Comparison of ENCODE assay signal across 9 cellular contexts in genomic region chr3:63970596-63971468, GRCh38. TPM values are rescaled to one million over a fixed set of nuclear protein-coding genes. Genes with fewer than 3 reads are reported as not detected.
DNase-seq lines count a peak whose midpoint lies in the region; ATAC-seq and TF ChIP-seq lines count a peak whose summit lies in the region.
"Had no signal": no experiment of that assay in that cellular context is flagged by ENCODE, and none has a peak within 500 bp of the region (broad histone marks: within the 10 kb centered on the region; RNA-seq: fewer than 3 reads in every experiment).

No MANE protein-coding gene starts in this region.

- TF ChIP-seq CTCF in type B pancreatic cell (conservative IDR thresholded peaks at IDR 0.05), result no peak

- H3K27me3 Mint-ChIP-seq in activated naive CD4-positive, alpha-beta T cell treated with anti-CD3 and anti-CD28 coated beads, Interleukin-2, amount 10 ng/mL, durations not matched to agents 7 days and 5 days, result no peaks in the 10 kb centered on the region
- no peaks in the 10 kb centered on the region for H3K27me3 Mint-ChIP-seq in type B pancreatic cell

- no peaks in the 10 kb centered on the region for H3K9me3 Mint-ChIP-seq in activated naive CD4-positive, alpha-beta T cell treated with anti-CD3 and anti-CD28 coated beads, Interleukin-2, amount 10 ng/mL, durations not matched to agents 7 days and 5 days
- H3K9me3 Mint-ChIP-seq in type B pancreatic cell, result no peaks in the 10 kb centered on the region

- H3K4me1 ChIP-seq in effector memory CD4-positive, alpha-beta T cell (ENCODE audit: control insufficient read depth, insufficient read depth, low read length, poor library complexity, severe bottlenecking), result peaks cover 59% of the 10 kb centered on the region
- H3K4me1 ChIP-seq in muscle layer of duodenum (ENCODE audit: control insufficient read depth in 1 of 2, insufficient read depth in 2 of 2, low read length in 2 of 2), result peaks cover 29 to 64% of the 10 kb centered on the region in 2 donors

- no peaks in the 10 kb centered on the region for H3K27me3 ChIP-seq in effector memory CD4-positive, alpha-beta T cell (replicated peaks; ENCODE audit: control insufficient read depth, insufficient read depth, low read length, poor library complexity, severe bottlenecking)
- no peaks in the 10 kb centered on the region for H3K27me3 ChIP-seq in muscle layer of duodenum (ENCODE audit: low read depth, low read length)

- H3K27ac ChIP-seq in effector memory CD4-positive, alpha-beta T cell (ENCODE audit: insufficient read depth, low read length, poor library complexity, severe bottlenecking), result peak overlapping the region; percentile 76
- peak overlapping the region; percentile 11 for H3K27ac ChIP-seq in muscle layer of duodenum (ENCODE audit: low read length)

- peak overlapping the region; percentile 71 for H3K4me3 ChIP-seq in effector memory CD4-positive, alpha-beta T cell (ENCODE audit: insufficient read depth, low read depth, low read length, poor library complexity, severe bottlenecking)
- peak overlapping the region in 1 of 2 donors; percentile 1 for H3K4me3 ChIP-seq in muscle layer of duodenum (ENCODE audit: low read depth in 1 of 2, low read length in 2 of 2)

- ATAC-seq in HG03439 (IDR thresholded peaks at IDR 0.05; ENCODE audit: unreplicated experiment), result no peak

- peak overlapping the region; percentile 87 for H3K4me3 Mint-ChIP-seq in activated naive CD4-positive, alpha-beta T cell treated with anti-CD3 and anti-CD28 coated beads, Interleukin-2, amount 10 ng/mL, durations not matched to agents 7 days and 5 days
- peak overlapping the region; percentile 75 for H3K4me3 Mint-ChIP-seq in type B pancreatic cell

- no peaks in the 10 kb centered on the region for H3K9me3 ChIP-seq in effector memory CD4-positive, alpha-beta T cell (ENCODE audit: control insufficient read depth, low read length)
- H3K9me3 ChIP-seq in muscle layer of duodenum (ENCODE audit: control insufficient read depth in 1 of 2, low read length in 2 of 2), result no peaks in the 10 kb centered on the region

- DNase-seq in activated naive CD4-positive, alpha-beta T cell treated with anti-CD3 and anti-CD28 coated beads, Interleukin-2, amount 10 ng/mL, durations not matched to agents 7 days and 5 days, result no peak
- DNase-seq in activated naive CD4-positive, alpha-beta T cell (lab: John Stamatoyannopoulos, UW), result no peak
- no peak for DNase-seq in effector memory CD4-positive, alpha-beta T cell
- DNase-seq in type B pancreatic cell (ENCODE audit: extremely low spot score, unreplicated experiment), result no peak
- no peak for DNase-seq in DMS 273 (lab: John Stamatoyannopoulos, UW; ENCODE audit: unreplicated experiment)
- no peak for DNase-seq in stimulated activated CD4-positive, alpha-beta T cell treated with anti-CD3 and anti-CD28 coated beads, Interleukin-1b, Interleukin-23, amount 100 ng/mL, for 48 hours
- DNase-seq: activated effector memory CD4-positive, alpha-beta T cell treated with anti-CD3 and anti-CD28 coated beads, Interleukin-2, amount 50 U/mL, for 16 hours had no signal

- CTCF ChIA-PET in activated naive CD4-positive, alpha-beta T cell treated with anti-CD3 and anti-CD28 coated beads, Interleukin-2, amount 10 ng/mL, durations not matched to agents 7 days and 5 days (lab: Charles Lee), result interaction anchor here (1.1 to 12.1 kb wide), 4 partner anchors 8 to 53 kb away, joined by 3 to 139 read pairs (median 4); no protein-coding TSS in a partner anchor

- H3K4me1 Mint-ChIP-seq in activated naive CD4-positive, alpha-beta T cell treated with anti-CD3 and anti-CD28 coated beads, Interleukin-2, amount 10 ng/mL, durations not matched to agents 7 days and 5 days, result peaks cover 76% of the 10 kb centered on the region
- peaks cover 56% of the 10 kb centered on the region for H3K4me1 Mint-ChIP-seq in type B pancreatic cell (ENCODE audit: unreplicated experiment)

- H3K36me3 ChIP-seq in effector memory CD4-positive, alpha-beta T cell (ENCODE audit: control insufficient read depth, insufficient read depth, low read length), result no peaks in the 10 kb centered on the region
- no peaks in the 10 kb centered on the region for H3K36me3 ChIP-seq in muscle layer of duodenum (ENCODE audit: control insufficient read depth in 1 of 2, insufficient read depth in 2 of 2, low read length in 2 of 2)

- peaks cover 50% of the 10 kb centered on the region for H3K36me3 Mint-ChIP-seq in activated naive CD4-positive, alpha-beta T cell treated with anti-CD3 and anti-CD28 coated beads, Interleukin-2, amount 10 ng/mL, durations not matched to agents 7 days and 5 days
- H3K36me3 Mint-ChIP-seq in type B pancreatic cell, result peaks cover 9% of the 10 kb centered on the region

- peak overlapping the region; percentile 99 for H3K27ac Mint-ChIP-seq in activated naive CD4-positive, alpha-beta T cell treated with anti-CD3 and anti-CD28 coated beads, Interleukin-2, amount 10 ng/mL, durations not matched to agents 7 days and 5 days
- peak overlapping the region; percentile 78 for H3K27ac Mint-ChIP-seq in type B pancreatic cell

RNA-seq across cellular contexts. Expression of gene PSMD6, which starts 52.5 kb away (rescaled TPM):
- 68.1 and 81.4 TPM in 2 replicates for total RNA-seq in type B pancreatic cell (ENCODE audit: low replicate concordance)

RNA-seq across cellular contexts. Expression of gene SCAANT1, which starts 58.6 kb away (rescaled TPM):
- not detected in 2 replicates for total RNA-seq in type B pancreatic cell (ENCODE audit: low replicate concordance)
